Comparison of ENCODE assay signal across 8 cellular contexts in genomic region chr21:33379934-33380333, GRCh38. TPM values are rescaled to one million over a fixed set of nuclear protein-coding genes. Genes with fewer than 3 reads are reported as not detected.
DNase-seq lines count a peak whose midpoint lies in the region; ATAC-seq, FAIRE-seq and TF ChIP-seq lines count a peak whose summit lies in the region.
"Not testable (repeated sequence)": the region's sequence is repeated elsewhere in the genome, so short reads cannot be mapped to it uniquely, and the experiment has no call there.

No MANE protein-coding gene starts in this region.

- not testable (repeated sequence) for H3K36me3 ChIP-seq in CD8-positive, alpha-beta T cell (ENCODE audit: insufficient read depth, low read length); SJSA1; kidney (ENCODE audit: control insufficient read depth in 1 of 2, insufficient read depth in 2 of 2, low read length in 2 of 2)

- not testable (repeated sequence) for ATAC-seq in CD8-positive, alpha-beta T cell

- FAIRE-seq in kidney (lab: Jason Lieb, UNC) = not testable (repeated sequence)

- H3K4me1 Mint-ChIP-seq in CD8-positive, alpha-beta T cell (ENCODE audit: low read depth) = peaks cover 60% of the 10 kb centered on the region
- peaks cover 54% of the 10 kb centered on the region for H3K4me1 Mint-ChIP-seq in activated T-helper 2 cell treated with anti-CD3 and anti-CD28 coated beads, Interferon-gamma antibody, Interleukin-2, Interleukin-4, amounts not matched to agents 10 μg/mL and 5 μg/mL and 100 μg/mL, durations not matched to agents 14 hours and 24 hours and 36 hours (ENCODE audit: low read depth)
- peaks cover 44% of the 10 kb centered on the region for H3K4me1 Mint-ChIP-seq in osteocyte (ENCODE audit: unreplicated experiment)
- H3K4me1 Mint-ChIP-seq in type B pancreatic cell (ENCODE audit: unreplicated experiment) = not testable (repeated sequence)

- not testable (repeated sequence) for H3K4me3 ChIP-seq in CD8-positive, alpha-beta T cell (ENCODE audit: low read depth, low read length); SJSA1; dorsolateral prefrontal cortex; kidney (ENCODE audit: low read length in 2 of 2)

- not testable (repeated sequence) for H3K9ac ChIP-seq in kidney (ENCODE audit: low read length in 2 of 2)

- not testable (repeated sequence) for TF ChIP-seq CTCF in CD8-positive, alpha-beta T cell (IDR thresholded peaks at IDR 0.05); dorsolateral prefrontal cortex (IDR thresholded peaks at IDR 0.05 in 54 of 56, conservative IDR thresholded peaks at IDR 0.05 in 2 of 56; ENCODE audit: low read depth in 1 of 56, partially characterized antibody in 56 of 56); kidney (IDR thresholded peaks at IDR 0.05; ENCODE audit: borderline replicate concordance, extremely low read depth, insufficient read depth); osteocyte (IDR thresholded peaks at IDR 0.05); type B pancreatic cell (conservative IDR thresholded peaks at IDR 0.05)

- H3K4me3 Mint-ChIP-seq in CD8-positive, alpha-beta T cell; osteocyte (ENCODE audit: unreplicated experiment); type B pancreatic cell: not testable (repeated sequence)
- H3K4me3 Mint-ChIP-seq in activated T-helper 2 cell treated with anti-CD3 and anti-CD28 coated beads, Interferon-gamma antibody, Interleukin-2, Interleukin-4, amounts not matched to agents 10 μg/mL and 5 μg/mL and 100 μg/mL, durations not matched to agents 14 hours and 24 hours and 36 hours (ENCODE audit: low read depth) = peak overlapping the region; percentile 11

- not testable (repeated sequence) for H3K9me3 Mint-ChIP-seq in CD8-positive, alpha-beta T cell; activated T-helper 2 cell treated with anti-CD3 and anti-CD28 coated beads, Interferon-gamma antibody, Interleukin-2, Interleukin-4, amounts not matched to agents 10 μg/mL and 5 μg/mL and 100 μg/mL, durations not matched to agents 14 hours and 24 hours and 36 hours; osteocyte (ENCODE audit: unreplicated experiment); type B pancreatic cell

- POLR2A ChIA-PET in CD8-positive, alpha-beta T cell (lab: Charles Lee) = interaction anchor here (1.0 to 2.2 kb wide), 2 partner anchors 18 to 99 kb away, joined by 4 to 14 read pairs; partner anchors contain the start of gene TMEM50B

- not testable (repeated sequence) for H3K9me3 ChIP-seq in CD8-positive, alpha-beta T cell (ENCODE audit: low read length); SJSA1 (replicated peaks); kidney (ENCODE audit: control insufficient read depth in 1 of 2, low read length in 2 of 2)

- intact Hi-C loops in CD8-positive, alpha-beta T cell (cut with DNase I, micrococcal nuclease) = loop anchor here (1.0 to 10.0 kb wide), 4 partner anchors 17 to 765 kb away; partner anchors contain the start of gene CFAP298 (in 1 of the 2)
- intact Hi-C loops in activated T-helper 2 cell treated with anti-CD3 and anti-CD28 coated beads, Interferon-gamma antibody, Interleukin-2, Interleukin-4, amounts not matched to agents 10 μg/mL and 5 μg/mL and 100 μg/mL, durations not matched to agents 14 hours and 24 hours and 36 hours (cut with micrococcal nuclease) = loop anchor here (1.0 to 10.0 kb wide), 6 partner anchors 19 to 265 kb away; partner anchors contain the start of genes CRYZL1 and ITSN1
- intact Hi-C loops in dorsolateral prefrontal cortex (cut with DNase I) (loop anchor here in 1 of 2 donors (10.0 kb wide), 1 partner anchor 545 kb away; no protein-coding TSS in a partner anchor), kidney (cut with DNase I) (loop anchor here (10.0 kb wide), 1 partner anchor 55 kb away; no protein-coding TSS in a partner anchor)

- H3K27ac ChIP-seq in CD8-positive, alpha-beta T cell (ENCODE audit: low read depth, low read length) = peak overlapping the region; percentile 49
- H3K27ac ChIP-seq in SJSA1 (peak overlapping the region; percentile 76), dorsolateral prefrontal cortex (peak overlapping the region in 37 of 59 donors; percentile 4 to 85 (median 49))
- not testable (repeated sequence) for H3K27ac ChIP-seq in kidney (ENCODE audit: low read depth in 2 of 2, low read length in 2 of 2)

- not testable (repeated sequence) for H3K27me3 ChIP-seq in CD8-positive, alpha-beta T cell (ENCODE audit: insufficient read depth, low read length); SJSA1 (replicated peaks); dorsolateral prefrontal cortex

- CTCF ChIA-PET in CD8-positive, alpha-beta T cell (lab: Charles Lee) = interaction anchor here (0.6 to 2.2 kb wide), 3 partner anchors 18 to 183 kb away, joined by 3 to 9 read pairs (median 6); no protein-coding TSS in a partner anchor

- H3K36me3 Mint-ChIP-seq in CD8-positive, alpha-beta T cell; activated T-helper 2 cell treated with anti-CD3 and anti-CD28 coated beads, Interferon-gamma antibody, Interleukin-2, Interleukin-4, amounts not matched to agents 10 μg/mL and 5 μg/mL and 100 μg/mL, durations not matched to agents 14 hours and 24 hours and 36 hours (ENCODE audit: low read depth); osteocyte (ENCODE audit: unreplicated experiment); type B pancreatic cell: not testable (repeated sequence)

- H3K4me1 ChIP-seq in CD8-positive, alpha-beta T cell (ENCODE audit: insufficient read depth, low read length) = peaks cover 60% of the 10 kb centered on the region
- peaks cover 34% of the 10 kb centered on the region for H3K4me1 ChIP-seq in SJSA1 (replicated peaks)
- not testable (repeated sequence) for H3K4me1 ChIP-seq in kidney (ENCODE audit: control insufficient read depth in 1 of 2, insufficient read depth in 1 of 2, low read depth in 1 of 2, low read length in 2 of 2)

- peak overlapping the region; percentile 93 for H3K27ac Mint-ChIP-seq in CD8-positive, alpha-beta T cell
- peak overlapping the region; percentile 86 for H3K27ac Mint-ChIP-seq in activated T-helper 2 cell treated with anti-CD3 and anti-CD28 coated beads, Interferon-gamma antibody, Interleukin-2, Interleukin-4, amounts not matched to agents 10 μg/mL and 5 μg/mL and 100 μg/mL, durations not matched to agents 14 hours and 24 hours and 36 hours
- H3K27ac Mint-ChIP-seq in osteocyte (ENCODE audit: unreplicated experiment) (peak overlapping the region; percentile 90), type B pancreatic cell (peak overlapping the region; percentile 69)

- H3K27me3 Mint-ChIP-seq in CD8-positive, alpha-beta T cell (ENCODE audit: low read depth); osteocyte (ENCODE audit: unreplicated experiment); type B pancreatic cell: not testable (repeated sequence)
- H3K27me3 Mint-ChIP-seq in activated T-helper 2 cell treated with anti-CD3 and anti-CD28 coated beads, Interferon-gamma antibody, Interleukin-2, Interleukin-4, amounts not matched to agents 10 μg/mL and 5 μg/mL and 100 μg/mL, durations not matched to agents 14 hours and 24 hours and 36 hours (ENCODE audit: low read depth) = peaks cover 12% of the 10 kb centered on the region

- DNase-seq in CD8-positive, alpha-beta T cell; activated T-helper 2 cell treated with anti-CD3 and anti-CD28 coated beads, Interferon-gamma antibody, Interleukin-2, Interleukin-4, amounts not matched to agents 10 μg/mL and 5 μg/mL and 100 μg/mL, durations not matched to agents 14 hours and 24 hours and 36 hours (ENCODE audit: low spot score); dorsolateral prefrontal cortex; osteocyte (ENCODE audit: extremely low spot score, unreplicated experiment); type B pancreatic cell (ENCODE audit: extremely low spot score, unreplicated experiment): not testable (repeated sequence)
- DNase-seq in M059J (ENCODE audit: low read depth) = peak; percentile 81
- DNase-seq in SJSA1 (ENCODE audit: low read depth in 1 of 2, low spot score in 2 of 2) = peak in 1 of 2 experiments; percentile 22
- peak; percentile 36 for DNase-seq in kidney

RNA-seq across cellular contexts. Expression of gene IFNGR2, which starts 23.3 kb away (rescaled TPM):
- 10 to 100 TPM; 10.1 to 10.7 TPM for total RNA-seq in CD8-positive, alpha-beta T cell
- 75.2 and 80.1 TPM in 2 replicates for total RNA-seq in M059J (2014; rRNA removed; shearing (Covaris generic))
- total RNA-seq in SJSA1 (2014; rRNA removed; shearing (Covaris generic)) = 68.4 and 92.0 TPM in 2 replicates
- 14.5 and 16.2 TPM in 2 replicates for total RNA-seq in activated T-helper 2 cell treated with anti-CD3 and anti-CD28 coated beads, Interferon-gamma antibody, Interleukin-2, Interleukin-4, amounts not matched to agents 10 μg/mL and 5 μg/mL and 100 μg/mL, durations not matched to agents 14 hours and 24 hours and 36 hours
- total RNA-seq in dorsolateral prefrontal cortex (10 to 100 TPM; 21.7 to 70.3 (median 48.4) TPM), kidney (68.3 TPM), osteocyte (55.4 and 55.6 TPM in 2 replicates), type B pancreatic cell (ENCODE audit: low replicate concordance) (39.0 and 40.4 TPM in 2 replicates)
- polyA plus RNA-seq in kidney (ENCODE audit: insufficient read depth, low read depth, low replicate concordance) = 57.6 TPM

RNA-seq across cellular contexts. Expression of gene IFNAR1, which starts 55.2 kb away (rescaled TPM):
- total RNA-seq in CD8-positive, alpha-beta T cell = 10 to 100 TPM; 15.1 to 18.6 TPM
- total RNA-seq in M059J (2014; rRNA removed; shearing (Covaris generic)) = 15.1 and 19.8 TPM in 2 replicates
- 9.7 and 16.2 TPM in 2 replicates for total RNA-seq in SJSA1 (2014; rRNA removed; shearing (Covaris generic))
- total RNA-seq in activated T-helper 2 cell treated with anti-CD3 and anti-CD28 coated beads, Interferon-gamma antibody, Interleukin-2, Interleukin-4, amounts not matched to agents 10 μg/mL and 5 μg/mL and 100 μg/mL, durations not matched to agents 14 hours and 24 hours and 36 hours = 26.8 and 27.9 TPM in 2 replicates
- 10 to 100 TPM; 35.7 to 70.9 (median 47.8) TPM for total RNA-seq in dorsolateral prefrontal cortex
- total RNA-seq in kidney = 60.9 TPM
- 15.9 TPM for polyA plus RNA-seq in kidney (ENCODE audit: insufficient read depth, low read depth, low replicate concordance)
- 42.7 and 42.8 TPM in 2 replicates for total RNA-seq in osteocyte
- total RNA-seq in type B pancreatic cell (ENCODE audit: low replicate concordance) = 26.4 and 28.6 TPM in 2 replicates
